In the genomic region with DNA sequence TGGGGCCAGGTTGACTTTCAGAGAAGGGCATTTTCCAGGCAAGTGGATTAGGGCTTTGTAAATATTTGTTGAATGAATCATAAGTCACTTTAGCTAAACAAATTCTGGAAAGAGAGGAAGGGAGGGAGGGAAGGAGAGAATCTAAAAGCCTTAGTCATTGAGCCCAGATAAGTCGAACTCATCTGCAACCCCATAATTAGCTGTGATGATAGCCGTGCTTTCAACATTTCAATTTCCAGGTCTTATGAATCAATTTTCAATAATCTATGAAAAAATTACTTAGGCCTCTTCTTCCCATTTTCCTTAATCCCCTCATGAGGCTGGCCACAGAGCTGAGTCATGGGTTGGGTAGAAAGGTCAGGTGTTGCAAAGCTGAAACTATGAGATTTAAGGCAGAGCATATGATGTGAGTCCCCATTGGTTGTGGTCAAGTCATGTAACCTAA, we compare ENCODE assay signal across 1 cellular context.
A peak's percentile ranks its signal among the peaks of the same experiment; 100 is the strongest.
TF ChIP-seq lines count a peak whose summit lies in the region.

No MANE protein-coding gene starts in this region.

TF ChIP-seq in K562, 482 proteins besides CTCF, POLR2A, EP300 and RAD21 (continued from another document and continues in another):
- TF ChIP-seq, protein P1, sequence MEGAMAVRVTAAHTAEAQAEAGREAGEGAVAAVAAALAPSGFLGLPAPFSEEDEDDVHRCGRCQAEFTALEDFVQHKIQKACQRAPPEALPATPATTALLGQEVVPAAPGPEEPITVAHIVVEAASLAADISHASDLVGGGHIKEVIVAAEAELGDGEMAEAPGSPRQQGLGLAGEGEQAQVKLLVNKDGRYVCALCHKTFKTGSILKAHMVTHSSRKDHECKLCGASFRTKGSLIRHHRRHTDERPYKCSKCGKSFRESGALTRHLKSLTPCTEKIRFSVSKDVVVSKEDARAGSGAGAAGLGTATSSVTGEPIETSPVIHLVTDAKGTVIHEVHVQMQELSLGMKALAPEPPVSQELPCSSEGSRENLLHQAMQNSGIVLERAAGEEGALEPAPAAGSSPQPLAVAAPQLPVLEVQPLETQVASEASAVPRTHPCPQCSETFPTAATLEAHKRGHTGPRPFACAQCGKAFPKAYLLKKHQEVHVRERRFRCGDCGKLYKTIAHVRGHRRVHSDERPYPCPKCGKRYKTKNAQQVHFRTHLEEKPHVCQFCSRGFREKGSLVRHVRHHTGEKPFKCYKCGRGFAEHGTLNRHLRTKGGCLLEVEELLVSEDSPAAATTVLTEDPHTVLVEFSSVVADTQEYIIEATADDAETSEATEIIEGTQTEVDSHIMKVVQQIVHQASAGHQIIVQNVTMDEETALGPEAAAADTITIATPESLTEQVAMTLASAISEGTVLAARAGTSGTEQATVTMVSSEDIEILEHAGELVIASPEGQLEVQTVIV (CRISPR knock-in tag; IDR thresholded peaks at IDR 0.05; ENCODE audit: borderline replicate concordance): no peak
- TF ChIP-seq MAFG (tag; conservative IDR thresholded peaks at IDR 0.05) (peak; percentile 50; the same call in 1 of the 2 replicates), NFE2 (IDR thresholded peaks at IDR 0.05; ENCODE audit: low read depth) (0 out of 2 replicates have a peak, but pooled peaks have one; percentile 13), FOXA3 (CRISPR knock-in tag; conservative IDR thresholded peaks at IDR 0.05 in 1 of 2, IDR thresholded peaks at IDR 0.05 in 1 of 2) (peak in 1 of 2 experiments; percentile 83; a peak in 2 of 4 replicates), NR1H2 (CRISPR knock-in tag; IDR thresholded peaks at IDR 0.05) (no peak), HMG20A (CRISPR knock-in tag; conservative IDR thresholded peaks at IDR 0.05) (no peak), ZNF263 (CRISPR knock-in tag; IDR thresholded peaks at IDR 0.05; ENCODE audit: borderline replicate concordance) (no peak), ELF2 (CRISPR knock-in tag; IDR thresholded peaks at IDR 0.05) (no peak), JUND (IDR thresholded peaks at IDR 0.05; ENCODE audit: borderline replicate concordance, low read depth, low read length) (peak; percentile 73; the same call in 1 of the 2 replicates), JUND (tag; IDR thresholded peaks at IDR 0.05; ENCODE audit: borderline replicate concordance, low read depth, low read length) (peak; percentile 86; the same call in 2 of the 3 replicates), CREB1 (IDR thresholded peaks at IDR 0.05) (no peak), CREB1 (CRISPR knock-in tag; IDR thresholded peaks at IDR 0.05) (no peak), FOSL1 (tag; conservative IDR thresholded peaks at IDR 0.05) (peak; percentile 89), ZNF507 (tag; conservative IDR thresholded peaks at IDR 0.05) (no peak), SIX5 (IDR thresholded peaks at IDR 0.05; ENCODE audit: borderline replicate concordance in 1 of 2, insufficient read depth in 1 of 2, low read depth in 1 of 2, low read length in 2 of 2) (no peak), ZNF551 (CRISPR knock-in tag; IDR thresholded peaks at IDR 0.05) (no peak), RBM17 (IDR thresholded peaks at IDR 0.05; ENCODE audit: borderline replicate concordance, low read depth, low read length) (no peak), ZC3H8 (IDR thresholded peaks at IDR 0.05) (no peak), C11orf30 (IDR thresholded peaks at IDR 0.05; ENCODE audit: low read depth) (0 out of 2 replicates have a peak, but pooled peaks have one; percentile 14), NR2C1 (IDR thresholded peaks at IDR 0.05) (no peak), NR2C1 (tag; IDR thresholded peaks at IDR 0.05) (peak; percentile 30; the same call in 1 of the 2 replicates), NR2C2 (CRISPR knock-in tag; IDR thresholded peaks at IDR 0.05) (no peak), NR2C2 (tag; IDR thresholded peaks at IDR 0.05) (peak; percentile 30; the same call in 1 of the 2 replicates), ZNF274 (IDR thresholded peaks at IDR 0.05; ENCODE audit: borderline replicate concordance, low read depth, low read length) (no peak), ZNF695 (CRISPR knock-in tag; IDR thresholded peaks at IDR 0.05) (no peak), HDAC2 (IDR thresholded peaks at IDR 0.05) (no peak), RAD51 (IDR thresholded peaks at IDR 0.05; ENCODE audit: borderline replicate concordance, low read depth) (no peak), SRSF9 (IDR thresholded peaks at IDR 0.05; ENCODE audit: borderline replicate concordance, low read depth, low read length) (no peak), TEAD2 (tag; IDR thresholded peaks at IDR 0.05) (0 out of 2 replicates have a peak, but pooled peaks have one; percentile 17), ZBTB17 (CRISPR knock-in tag; IDR thresholded peaks at IDR 0.05) (peak; percentile 99), PRPF4 (IDR thresholded peaks at IDR 0.05; ENCODE audit: insufficient read depth, low read depth, low read length, poor library complexity, severe bottlenecking) (no peak), MCM7 (IDR thresholded peaks at IDR 0.05) (no peak), SREBF1 (IDR thresholded peaks at IDR 0.05; ENCODE audit: borderline replicate concordance, low read depth, low read length) (no peak)
- TF ChIP-seq, protein P2, sequence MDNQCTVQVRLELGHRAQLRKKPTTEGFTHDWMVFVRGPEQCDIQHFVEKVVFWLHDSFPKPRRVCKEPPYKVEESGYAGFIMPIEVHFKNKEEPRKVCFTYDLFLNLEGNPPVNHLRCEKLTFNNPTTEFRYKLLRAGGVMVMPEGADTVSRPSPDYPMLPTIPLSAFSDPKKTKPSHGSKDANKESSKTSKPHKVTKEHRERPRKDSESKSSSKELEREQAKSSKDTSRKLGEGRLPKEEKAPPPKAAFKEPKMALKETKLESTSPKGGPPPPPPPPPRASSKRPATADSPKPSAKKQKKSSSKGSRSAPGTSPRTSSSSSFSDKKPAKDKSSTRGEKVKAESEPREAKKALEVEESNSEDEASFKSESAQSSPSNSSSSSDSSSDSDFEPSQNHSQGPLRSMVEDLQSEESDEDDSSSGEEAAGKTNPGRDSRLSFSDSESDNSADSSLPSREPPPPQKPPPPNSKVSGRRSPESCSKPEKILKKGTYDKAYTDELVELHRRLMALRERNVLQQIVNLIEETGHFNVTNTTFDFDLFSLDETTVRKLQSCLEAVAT (IDR thresholded peaks at IDR 0.05): peak in 1 of 2 experiments; percentile 96; a peak in 2 of 4 replicates
- TF ChIP-seq, protein P3, sequence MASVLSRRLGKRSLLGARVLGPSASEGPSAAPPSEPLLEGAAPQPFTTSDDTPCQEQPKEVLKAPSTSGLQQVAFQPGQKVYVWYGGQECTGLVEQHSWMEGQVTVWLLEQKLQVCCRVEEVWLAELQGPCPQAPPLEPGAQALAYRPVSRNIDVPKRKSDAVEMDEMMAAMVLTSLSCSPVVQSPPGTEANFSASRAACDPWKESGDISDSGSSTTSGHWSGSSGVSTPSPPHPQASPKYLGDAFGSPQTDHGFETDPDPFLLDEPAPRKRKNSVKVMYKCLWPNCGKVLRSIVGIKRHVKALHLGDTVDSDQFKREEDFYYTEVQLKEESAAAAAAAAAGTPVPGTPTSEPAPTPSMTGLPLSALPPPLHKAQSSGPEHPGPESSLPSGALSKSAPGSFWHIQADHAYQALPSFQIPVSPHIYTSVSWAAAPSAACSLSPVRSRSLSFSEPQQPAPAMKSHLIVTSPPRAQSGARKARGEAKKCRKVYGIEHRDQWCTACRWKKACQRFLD (CRISPR knock-in tag; IDR thresholded peaks at IDR 0.05): no peak
- TF ChIP-seq, protein P4, sequence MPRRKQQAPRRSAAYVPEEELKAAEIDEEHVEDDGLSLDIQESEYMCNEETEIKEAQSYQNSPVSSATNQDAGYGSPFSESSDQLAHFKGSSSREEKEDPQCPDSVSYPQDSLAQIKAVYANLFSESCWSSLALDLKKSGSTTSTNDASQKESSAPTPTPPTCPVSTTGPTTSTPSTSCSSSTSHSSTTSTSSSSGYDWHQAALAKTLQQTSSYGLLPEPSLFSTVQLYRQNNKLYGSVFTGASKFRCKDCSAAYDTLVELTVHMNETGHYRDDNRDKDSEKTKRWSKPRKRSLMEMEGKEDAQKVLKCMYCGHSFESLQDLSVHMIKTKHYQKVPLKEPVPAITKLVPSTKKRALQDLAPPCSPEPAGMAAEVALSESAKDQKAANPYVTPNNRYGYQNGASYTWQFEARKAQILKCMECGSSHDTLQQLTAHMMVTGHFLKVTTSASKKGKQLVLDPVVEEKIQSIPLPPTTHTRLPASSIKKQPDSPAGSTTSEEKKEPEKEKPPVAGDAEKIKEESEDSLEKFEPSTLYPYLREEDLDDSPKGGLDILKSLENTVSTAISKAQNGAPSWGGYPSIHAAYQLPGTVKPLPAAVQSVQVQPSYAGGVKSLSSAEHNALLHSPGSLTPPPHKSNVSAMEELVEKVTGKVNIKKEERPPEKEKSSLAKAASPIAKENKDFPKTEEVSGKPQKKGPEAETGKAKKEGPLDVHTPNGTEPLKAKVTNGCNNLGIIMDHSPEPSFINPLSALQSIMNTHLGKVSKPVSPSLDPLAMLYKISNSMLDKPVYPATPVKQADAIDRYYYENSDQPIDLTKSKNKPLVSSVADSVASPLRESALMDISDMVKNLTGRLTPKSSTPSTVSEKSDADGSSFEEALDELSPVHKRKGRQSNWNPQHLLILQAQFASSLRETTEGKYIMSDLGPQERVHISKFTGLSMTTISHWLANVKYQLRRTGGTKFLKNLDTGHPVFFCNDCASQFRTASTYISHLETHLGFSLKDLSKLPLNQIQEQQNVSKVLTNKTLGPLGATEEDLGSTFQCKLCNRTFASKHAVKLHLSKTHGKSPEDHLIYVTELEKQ (CRISPR knock-in tag; IDR thresholded peaks at IDR 0.05): no peak
- TF ChIP-seq, protein P5, sequence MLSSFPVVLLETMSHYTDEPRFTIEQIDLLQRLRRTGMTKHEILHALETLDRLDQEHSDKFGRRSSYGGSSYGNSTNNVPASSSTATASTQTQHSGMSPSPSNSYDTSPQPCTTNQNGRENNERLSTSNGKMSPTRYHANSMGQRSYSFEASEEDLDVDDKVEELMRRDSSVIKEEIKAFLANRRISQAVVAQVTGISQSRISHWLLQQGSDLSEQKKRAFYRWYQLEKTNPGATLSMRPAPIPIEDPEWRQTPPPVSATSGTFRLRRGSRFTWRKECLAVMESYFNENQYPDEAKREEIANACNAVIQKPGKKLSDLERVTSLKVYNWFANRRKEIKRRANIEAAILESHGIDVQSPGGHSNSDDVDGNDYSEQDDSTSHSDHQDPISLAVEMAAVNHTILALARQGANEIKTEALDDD (IDR thresholded peaks at IDR 0.05): no peak
- TF ChIP-seq, protein P6, sequence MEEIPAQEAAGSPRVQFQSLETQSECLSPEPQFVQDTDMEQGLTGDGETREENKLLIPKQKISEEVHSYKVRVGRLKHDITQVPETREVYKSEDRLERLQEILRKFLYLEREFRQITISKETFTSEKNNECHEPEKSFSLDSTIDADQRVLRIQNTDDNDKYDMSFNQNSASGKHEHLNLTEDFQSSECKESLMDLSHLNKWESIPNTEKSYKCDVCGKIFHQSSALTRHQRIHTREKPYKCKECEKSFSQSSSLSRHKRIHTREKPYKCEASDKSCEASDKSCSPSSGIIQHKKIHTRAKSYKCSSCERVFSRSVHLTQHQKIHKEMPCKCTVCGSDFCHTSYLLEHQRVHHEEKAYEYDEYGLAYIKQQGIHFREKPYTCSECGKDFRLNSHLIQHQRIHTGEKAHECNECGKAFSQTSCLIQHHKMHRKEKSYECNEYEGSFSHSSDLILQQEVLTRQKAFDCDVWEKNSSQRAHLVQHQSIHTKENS (CRISPR knock-in tag; IDR thresholded peaks at IDR 0.05): no peak
- TF ChIP-seq, protein P7, sequence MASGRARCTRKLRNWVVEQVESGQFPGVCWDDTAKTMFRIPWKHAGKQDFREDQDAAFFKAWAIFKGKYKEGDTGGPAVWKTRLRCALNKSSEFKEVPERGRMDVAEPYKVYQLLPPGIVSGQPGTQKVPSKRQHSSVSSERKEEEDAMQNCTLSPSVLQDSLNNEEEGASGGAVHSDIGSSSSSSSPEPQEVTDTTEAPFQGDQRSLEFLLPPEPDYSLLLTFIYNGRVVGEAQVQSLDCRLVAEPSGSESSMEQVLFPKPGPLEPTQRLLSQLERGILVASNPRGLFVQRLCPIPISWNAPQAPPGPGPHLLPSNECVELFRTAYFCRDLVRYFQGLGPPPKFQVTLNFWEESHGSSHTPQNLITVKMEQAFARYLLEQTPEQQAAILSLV (tag; IDR thresholded peaks at IDR 0.05): no peak
